ENCODE assay signal across 8 cellular contexts in genomic region chr16:74309789-74310781, GRCh38. TPM values are rescaled to one million over a fixed set of nuclear protein-coding genes. Genes with fewer than 3 reads are reported as not detected.
A peak's percentile ranks its signal among the peaks of the same experiment; 100 is the strongest.
DNase-seq lines count a peak whose midpoint lies in the region; ATAC-seq and TF ChIP-seq lines count a peak whose summit lies in the region.

No MANE protein-coding gene starts in this region.

- no peak overlapping the region for H2AFZ ChIP-seq in PC-9

- no peaks in the 10 kb centered on the region for H3K9me3 ChIP-seq in PC-9 (ENCODE audit: insufficient read depth, low read depth)

- H3K36me3 Mint-ChIP-seq in mesothelial cell of epicardium, result peaks cover 14% of the 10 kb centered on the region

- no peaks in the 10 kb centered on the region for H3K4me1 Mint-ChIP-seq in mesothelial cell of epicardium

- H3K27ac Mint-ChIP-seq in mesothelial cell of epicardium, result no peak overlapping the region

- no peaks in the 10 kb centered on the region for H3K9me3 Mint-ChIP-seq in mesothelial cell of epicardium

- CTCF ChIA-PET in PC-9 (lab: Charles Lee), result interaction anchor here (0.7 kb wide), 2 partner anchors 15 to 246 kb away, joined by 3 to 6 read pairs; no protein-coding TSS in a partner anchor

- H3K27ac ChIP-seq in PC-9, result no peak overlapping the region
- H3K27ac ChIP-seq in dorsolateral prefrontal cortex, result no peak overlapping the region

- POLR2A ChIA-PET in PC-9 (lab: Charles Lee; ENCODE audit: unreplicated experiment), result no interaction called here

- H3K4me3 ChIP-seq in PC-9 (no peak overlapping the region), dorsolateral prefrontal cortex (no peak overlapping the region)

- H3K79me2 ChIP-seq in PC-9 (ENCODE audit: low read depth), result no peaks in the 10 kb centered on the region

- H3F3A ChIP-seq in PC-9 (ENCODE audit: insufficient read depth, low read depth), result peaks cover 24% of the 10 kb centered on the region; the same call in 1 of the 2 replicates

- BruUV-seq in PC-9 (replicated peaks; lab: Mats Ljungman, UMichigan), result no TSS peak

- H3K9me2 ChIP-seq in PC-9 (ENCODE audit: insufficient read depth), result no peaks in the 10 kb centered on the region

- no peaks in the 10 kb centered on the region for H3K4me1 ChIP-seq in PC-9 (replicated peaks; ENCODE audit: insufficient read depth)

- H3K4me3 Mint-ChIP-seq in mesothelial cell of epicardium, result no peak overlapping the region

- ATAC-seq in HG02678 (IDR thresholded peaks at IDR 0.05; ENCODE audit: unreplicated experiment) (peak; percentile 43), HG02610 (IDR thresholded peaks at IDR 0.05; ENCODE audit: unreplicated experiment) (no peak)

- peaks cover 8% of the 10 kb centered on the region; the same call in 1 of the 2 replicates for H3K36me3 ChIP-seq in PC-9 (ENCODE audit: low read depth)

- no peaks in the 10 kb centered on the region for H3K27me3 ChIP-seq in PC-9 (ENCODE audit: insufficient read depth, low read depth)
- no peaks in the 10 kb centered on the region for H3K27me3 ChIP-seq in dorsolateral prefrontal cortex

- DNase-seq in NCI-H2107 treated with DMSO at 0.1 percent for 48 hours (lab: John Stamatoyannopoulos, UW; ENCODE audit: unreplicated experiment) (peak; percentile 48), NCI-H2107 (lab: John Stamatoyannopoulos, UW) (no peak), PC-9 (peak; percentile 21 to 53), dorsolateral prefrontal cortex (peak in 2 of 10 donors; percentile 24 to 28), mesothelial cell of epicardium (ENCODE audit: low spot score in 2 of 2, unreplicated experiment in 2 of 2) (no peak)
- DNase-seq in activated CD8-positive, alpha-beta memory T cell treated with anti-CD3 and anti-CD28 coated beads for 24 hours, result no peak

- intact Hi-C loops in PC-9 (cut with micrococcal nuclease; ENCODE audit: unreplicated experiment), result loop anchor here (10.0 kb wide), 1 partner anchor 125 kb away; no protein-coding TSS in a partner anchor
- intact Hi-C loops in dorsolateral prefrontal cortex (cut with DNase I), result loop anchor here in 1 of 2 donors (10.0 kb wide), 1 partner anchor 295 kb away; the partner anchor contains the start of gene GLG1

- peaks cover 15% of the 10 kb centered on the region for H4K20me1 ChIP-seq in PC-9 (ENCODE audit: insufficient read depth)

- H3K27me3 Mint-ChIP-seq in mesothelial cell of epicardium (ENCODE audit: low read depth), result no peaks in the 10 kb centered on the region

- no peak overlapping the region for H3K4me2 ChIP-seq in PC-9

- TF ChIP-seq CTCF in PC-9 (conservative IDR thresholded peaks at IDR 0.05) (peak; percentile 76), dorsolateral prefrontal cortex (IDR thresholded peaks at IDR 0.05 in 54 of 56, conservative IDR thresholded peaks at IDR 0.05 in 2 of 56; ENCODE audit: low read depth in 1 of 56, partially characterized antibody in 56 of 56) (peak; percentile 35 to 81 (median 69)), mesothelial cell of epicardium (IDR thresholded peaks at IDR 0.05; ENCODE audit: unreplicated experiment) (peak; percentile 69)

RNA-seq across cellular contexts. Expression of gene PSMD7, which starts 13.5 kb away (rescaled TPM):
- 98.2 and 128 TPM in 2 replicates for total RNA-seq in PC-9 (2021)
- total RNA-seq in dorsolateral prefrontal cortex, result 100 to 1,000 TPM in 5 of 120 experiments, 10 to 100 TPM in 115; 46.4 to 109 (median 81.9) TPM
- 75.5 to 78.3 TPM (median 76.8 TPM) in 3 replicates for total RNA-seq in mesothelial cell of epicardium

Comparison
In these comparisons a context has a peak if more than half of its experiments do, and no peak if none do; other contexts are left out.
1. DNase-seq: peak in NCI-H2107 treated with DMSO at 0.1 percent for 48 hours (single experiment) and PC-9 (2 of 2); none in NCI-H2107 (single experiment), mesothelial cell of epicardium (0 of 2) and activated CD8-positive, alpha-beta memory T cell treated with anti-CD3 and anti-CD28 coated beads for 24 hours (single experiment).
2. Peak in every context shown above with its lines, with median percentiles within 50 percentile points of each other: CTCF ChIP-seq.